ENCODE assay signal across 15 cellular contexts in the genomic region with DNA sequence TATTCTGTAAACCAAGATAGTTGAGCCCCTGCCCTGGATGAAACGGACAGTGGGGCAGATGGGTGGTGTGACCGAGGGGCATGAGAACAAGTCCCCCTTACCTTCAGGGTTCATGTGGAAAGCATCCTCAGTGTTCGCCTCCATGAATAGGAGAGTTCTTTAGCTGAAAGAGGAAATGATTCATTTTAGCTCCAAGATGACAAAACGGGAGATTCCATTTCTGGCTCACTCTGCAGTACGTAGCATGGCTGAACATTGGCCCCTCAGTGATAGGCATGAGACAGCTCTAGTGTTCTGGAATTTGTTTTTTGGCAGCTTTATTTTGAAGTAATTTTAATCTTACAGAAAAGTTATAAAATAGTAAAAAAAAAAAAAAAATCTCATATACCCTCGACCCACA.
DNase-seq lines count a peak whose midpoint lies in the region; ATAC-seq and TF ChIP-seq lines count a peak whose summit lies in the region.
"Had no signal": no experiment of that assay in that cellular context is flagged by ENCODE, and none has a peak within 500 bp of the region (broad histone marks: within the 10 kb centered on the region; RNA-seq: fewer than 3 reads in every experiment).

No MANE protein-coding gene starts in this region.

- peak; percentile 42 for DNase-seq in 8988T
- peak; percentile 74 to 91 for DNase-seq in cardiac fibroblast (ENCODE audit: low read depth in 2 of 2)
- no peak for DNase-seq in effector memory CD4-positive, alpha-beta T cell
- no peak for DNase-seq in NCI-H146 (lab: John Stamatoyannopoulos, UW)
- DNase-seq in mesothelial cell of epicardium (ENCODE audit: low spot score in 2 of 2, unreplicated experiment in 2 of 2): no peak
- DNase-seq: activated CD4-positive, CD25-positive, alpha-beta regulatory T cell; activated naive CD4-positive, alpha-beta T cell treated with anti-CD3 and anti-CD28 coated beads, Interleukin-2, amount 50 U/mL, for 16 hours; islet precursor cell; stimulated activated CD4-positive, alpha-beta T cell treated with anti-CD3 and anti-CD28 coated beads, Interleukin-4, amount 100 ng/mL, for 24 hours; thyroid gland had no signal

- TF ChIP-seq CTCF in cardiac fibroblast (IDR thresholded peaks at IDR 0.05; ENCODE audit: low read depth, low read length): no peak
- no peak for TF ChIP-seq CTCF in mesothelial cell of epicardium (IDR thresholded peaks at IDR 0.05; ENCODE audit: unreplicated experiment)

- peaks cover 4% of the 10 kb centered on the region for H3K4me1 Mint-ChIP-seq in mesothelial cell of epicardium

- H3K27ac Mint-ChIP-seq in mesothelial cell of epicardium: no peak overlapping the region

- H3K9me3 ChIP-seq in effector memory CD4-positive, alpha-beta T cell (ENCODE audit: control insufficient read depth, low read length): no peaks in the 10 kb centered on the region
- H3K9me3 ChIP-seq: neutrophil, thyroid gland had no signal

- H3K36me3 Mint-ChIP-seq in mesothelial cell of epicardium: no peaks in the 10 kb centered on the region

- no peak overlapping the region for H3K4me3 Mint-ChIP-seq in mesothelial cell of epicardium

- H3K9me3 Mint-ChIP-seq in mesothelial cell of epicardium: peaks cover 3% of the 10 kb centered on the region

- no peak overlapping the region for H3K4me3 ChIP-seq in cardiac fibroblast (replicated peaks in 1 of 2; ENCODE audit: low read depth in 2 of 2, low read length in 2 of 2)
- H3K4me3 ChIP-seq in effector memory CD4-positive, alpha-beta T cell (ENCODE audit: insufficient read depth, low read depth, low read length, poor library complexity, severe bottlenecking): no peak overlapping the region
- H3K4me3 ChIP-seq: thyroid gland had no signal

- H3K27ac ChIP-seq in effector memory CD4-positive, alpha-beta T cell (ENCODE audit: insufficient read depth, low read length, poor library complexity, severe bottlenecking): no peak overlapping the region
- H3K27ac ChIP-seq: neutrophil, thyroid gland had no signal

- no peaks in the 10 kb centered on the region for H3K4me1 ChIP-seq in effector memory CD4-positive, alpha-beta T cell (ENCODE audit: control insufficient read depth, insufficient read depth, low read length, poor library complexity, severe bottlenecking)

- no peaks in the 10 kb centered on the region for H3K27me3 Mint-ChIP-seq in mesothelial cell of epicardium (ENCODE audit: low read depth)

- ATAC-seq in GM18868 (IDR thresholded peaks at IDR 0.05; ENCODE audit: unreplicated experiment) (peak; percentile 93), HG03575 (IDR thresholded peaks at IDR 0.05; ENCODE audit: extremely low read depth, insufficient number of reproducible peaks, low FRiP score, unreplicated experiment) (peak; percentile 68)
- ATAC-seq in activated CD4-positive, CD25-positive, alpha-beta regulatory T cell treated with anti-CD3 and anti-CD28 coated beads, Interleukin-2, amount 50 U/mL, for 24 hours: no peak
- ATAC-seq: Right ventricle myocardium inferior had no signal

- H3K36me3 ChIP-seq in effector memory CD4-positive, alpha-beta T cell (ENCODE audit: control insufficient read depth, insufficient read depth, low read length): no peaks in the 10 kb centered on the region
- H3K36me3 ChIP-seq: neutrophil, thyroid gland had no signal

- no peaks in the 10 kb centered on the region for H3K27me3 ChIP-seq in effector memory CD4-positive, alpha-beta T cell (replicated peaks; ENCODE audit: control insufficient read depth, insufficient read depth, low read length, poor library complexity, severe bottlenecking)
- H3K27me3 ChIP-seq: neutrophil, thyroid gland had no signal

Comparison
In these comparisons a context has a peak if more than half of its experiments do, and no peak if none do; other contexts are left out.
1. DNase-seq: peak in 8988T (single experiment) and cardiac fibroblast (2 of 2); none in effector memory CD4-positive, alpha-beta T cell (0 of 3), NCI-H146 (single experiment) and mesothelial cell of epicardium (0 of 2).
2. ATAC-seq: peak in GM18868 (single experiment) and HG03575 (single experiment); none in activated CD4-positive, CD25-positive, alpha-beta regulatory T cell treated with anti-CD3 and anti-CD28 coated beads, Interleukin-2, amount 50 U/mL, for 24 hours (0 of 2).